8 cellular contexts compared by ENCODE assay signal in genomic region chr10:121696854-121697253, GRCh38.
DNase-seq lines count a peak whose midpoint lies in the region; ATAC-seq, FAIRE-seq and TF ChIP-seq lines count a peak whose summit lies in the region.

No MANE protein-coding gene starts in this region.

- no peaks in the 10 kb centered on the region for H3K9me3 ChIP-seq in SK-N-SH

- POLR2A ChIA-PET in SK-N-SH (lab: Yijun Ruan, JAX), result no interaction called here

- no peaks in the 10 kb centered on the region for H3K27me3 ChIP-seq in SK-N-SH (ENCODE audit: insufficient read depth)

- H3K4me2 ChIP-seq in SK-N-SH, result no peak overlapping the region

- no peak for TF ChIP-seq EP300 in SK-N-SH (IDR thresholded peaks at IDR 0.05; ENCODE audit: borderline replicate concordance in 1 of 2, low read depth in 1 of 2, low read length in 1 of 2)

- H3K4me1 ChIP-seq in SK-N-SH (ENCODE audit: control insufficient read depth in 1 of 2, insufficient read depth in 2 of 2, low read depth in 1 of 2, low read length in 1 of 2), result peaks cover 0 to 25% of the 10 kb centered on the region in 2 experiments; a peak in 2 of 4 replicates

- no peak for FAIRE-seq in RCC 7860 (lab: Jason Lieb, UNC)

- H3K9me2 ChIP-seq in SK-N-SH, result no peaks in the 10 kb centered on the region

- TF ChIP-seq POLR2A in erythroblast (IDR thresholded peaks at IDR 0.05; ENCODE audit: low read length), result no peak

- H3K36me3 ChIP-seq in SK-N-SH (replicated peaks in 1 of 2; ENCODE audit: control insufficient read depth in 1 of 2, insufficient read depth in 2 of 2, low read length in 1 of 2), result no peaks in the 10 kb centered on the region

- TF ChIP-seq RAD21 in SK-N-SH (IDR thresholded peaks at IDR 0.05; ENCODE audit: low read length), result peak; percentile 29; the same call in 1 of the 2 replicates

- H3K9ac ChIP-seq in SK-N-SH, result no peak overlapping the region

- TF ChIP-seq CTCF in SK-N-SH (IDR thresholded peaks at IDR 0.05), result peak; percentile 52

- no peak overlapping the region for H2AFZ ChIP-seq in SK-N-SH (ENCODE audit: low read depth)

- ATAC-seq in SK-N-SH treated with all-trans-retinoic acid at 6 μM for 48 hours, result no peak
- no peak for ATAC-seq in GM18517 (IDR thresholded peaks at IDR 0.05; ENCODE audit: unreplicated experiment)

- H4K20me1 ChIP-seq in SK-N-SH (ENCODE audit: insufficient read depth), result no peaks in the 10 kb centered on the region

- WGBS in SK-N-SH (ENCODE audit: low lambda C conversion rate), result 79% methylated on average over 3 of the region's 3 CpGs

- no peaks in the 10 kb centered on the region for H3F3A ChIP-seq in SK-N-SH (replicated peaks; ENCODE audit: insufficient read depth)

- DNase-seq in SK-N-SH (peak; percentile 45), NAMALWA (ENCODE audit: low spot score) (peak; percentile 69), erythroblast (lab: John Stamatoyannopoulos, UW) (peak; percentile 8 to 40), occipital lobe (lab: John Stamatoyannopoulos, UW) (no peak), RCC 7860 (ENCODE audit: low spot score) (no peak)
- DNase-seq in stimulated activated CD4-positive, alpha-beta T cell treated with anti-CD3 and anti-CD28 coated beads, Interleukin-1b, Interleukin-23, amount 100 ng/mL, for 24 hours (ENCODE audit: low read depth in 4 of 4, low spot score in 1 of 4), result peak in 3 of 4 experiments; percentile 1 to 16 (median 3)

- H3K4me3 ChIP-seq in SK-N-SH (ENCODE audit: low read depth in 2 of 2, low read length in 1 of 2), result no peak overlapping the region

- no peak overlapping the region for H3K27ac ChIP-seq in SK-N-SH (ENCODE audit: low read depth in 2 of 2, low read length in 1 of 2)

- CTCF ChIA-PET in SK-N-SH (lab: Yijun Ruan, JAX), result interaction anchor here (0.7 to 5.4 kb wide), 25 partner anchors 8 to 748 kb away, joined by 3 to 23 read pairs (median 5); partner anchors contain the start of gene FGFR2

- no peaks in the 10 kb centered on the region for H3K79me2 ChIP-seq in SK-N-SH (ENCODE audit: insufficient read depth)

TF ChIP-seq in SK-N-SH, 30 proteins besides CTCF, POLR2A, EP300 and RAD21:
- TF ChIP-seq NRF1 (IDR thresholded peaks at IDR 0.05; ENCODE audit: low read depth, low read length) (no peak), MAX (IDR thresholded peaks at IDR 0.05; ENCODE audit: low read depth) (no peak), FOXJ3 (CRISPR knock-in tag; IDR thresholded peaks at IDR 0.05) (no peak), SMC3 (IDR thresholded peaks at IDR 0.05; ENCODE audit: low read depth, low read length) (no peak)
TF ChIP-seq in SK-N-SH: peak in this region for 0.

TF ChIP-seq in SK-N-SH treated with all-trans-retinoic acid at 6 μM for 48 hours, 23 proteins besides CTCF, POLR2A, EP300 and RAD21 (continues in another document):
- TF ChIP-seq ZFP30 (CRISPR knock-in tag; IDR thresholded peaks at IDR 0.05) (no peak), ZNF565 (CRISPR knock-in tag; conservative IDR thresholded peaks at IDR 0.05; ENCODE audit: low read depth) (no peak), CREB5 (CRISPR knock-in tag; IDR thresholded peaks at IDR 0.05; ENCODE audit: low read depth) (no peak), ZFP3 (CRISPR knock-in tag; IDR thresholded peaks at IDR 0.05) (no peak), ZNF8 (CRISPR knock-in tag; IDR thresholded peaks at IDR 0.05) (no peak), GLIS3 (CRISPR knock-in tag; IDR thresholded peaks at IDR 0.05) (no peak), ARNTL (CRISPR knock-in tag; IDR thresholded peaks at IDR 0.05; ENCODE audit: borderline replicate concordance, low read depth) (no peak), ESRRG (CRISPR knock-in tag; IDR thresholded peaks at IDR 0.05) (no peak), ZC3H10 (CRISPR knock-in tag; IDR thresholded peaks at IDR 0.05) (no peak), TSHZ2 (CRISPR knock-in tag; IDR thresholded peaks at IDR 0.05) (no peak), CSRNP3 (CRISPR knock-in tag; IDR thresholded peaks at IDR 0.05) (no peak), CSDC2 (CRISPR knock-in tag; IDR thresholded peaks at IDR 0.05) (no peak), BACH2 (CRISPR knock-in tag; IDR thresholded peaks at IDR 0.05; ENCODE audit: borderline replicate concordance) (no peak), SNAI2 (CRISPR knock-in tag; IDR thresholded peaks at IDR 0.05) (no peak), TCF4 (CRISPR knock-in tag; IDR thresholded peaks at IDR 0.05; ENCODE audit: borderline replicate concordance) (no peak), PATZ1 (CRISPR knock-in tag; IDR thresholded peaks at IDR 0.05; ENCODE audit: borderline replicate concordance) (no peak), RARB (CRISPR knock-in tag; IDR thresholded peaks at IDR 0.05) (no peak), POU6F1 (CRISPR knock-in tag; IDR thresholded peaks at IDR 0.05; ENCODE audit: borderline replicate concordance, low read depth) (no peak), TOX (CRISPR knock-in tag; IDR thresholded peaks at IDR 0.05; ENCODE audit: borderline replicate concordance) (no peak)

Comparison
In these comparisons a context has a peak if more than half of its experiments do, and no peak if none do; other contexts are left out.
1. DNase-seq: peak in SK-N-SH (single experiment), NAMALWA (single experiment), erythroblast (2 of 2) and stimulated activated CD4-positive, alpha-beta T cell treated with anti-CD3 and anti-CD28 coated beads, Interleukin-1b, Interleukin-23, amount 100 ng/mL, for 24 hours (3 of 4); none in occipital lobe (single experiment) and RCC 7860 (single experiment).